ENCODE assay signal across 8 cellular contexts in genomic region chr7:154953006-154953684, GRCh38. TPM values are rescaled to one million over a fixed set of nuclear protein-coding genes. Genes with fewer than 3 reads are reported as not detected.
DNase-seq lines count a peak whose midpoint lies in the region; ATAC-seq and TF ChIP-seq lines count a peak whose summit lies in the region.

No MANE protein-coding gene starts in this region.

- H2AFZ ChIP-seq in PC-3 (ENCODE audit: low read length), result no peak overlapping the region

- H3F3A ChIP-seq in PC-3 (ENCODE audit: low read length, unreplicated experiment), result no peaks in the 10 kb centered on the region

- no peak for DNase-seq in AG04450 (ENCODE audit: low read depth, low spot score)
- peak; percentile 20 for DNase-seq in GM19238 (ENCODE audit: insufficient read length, low spot score)
- peak; percentile 53 for DNase-seq in PC-3
- peak; percentile 90 for DNase-seq in activated effector memory CD4-positive, alpha-beta T cell treated with anti-CD3 and anti-CD28 coated beads, Interleukin-2, amount 50 U/mL, for 16 hours
- DNase-seq in left ventricle myocardium superior, result peak; percentile 66
- DNase-seq in stimulated activated CD4-positive, alpha-beta T cell treated with anti-CD3 and anti-CD28 coated beads, Interleukin-15, amount 100 ng/mL, for 1 hour (ENCODE audit: low read depth in 1 of 2, low spot score in 1 of 2), result peak; percentile 36 to 60

- H3K4me2 ChIP-seq in PC-3 (ENCODE audit: low read length), result no peak overlapping the region

- H3K27me3 ChIP-seq in AG04450 (ENCODE audit: control insufficient read depth, insufficient read depth, low read length) (no peaks in the 10 kb centered on the region), PC-3 (ENCODE audit: low read length) (no peaks in the 10 kb centered on the region)

- ATAC-seq in PC-3, result peak; percentile 49
- ATAC-seq in left ventricle myocardium superior, result no peak
- no peak for ATAC-seq in HG03469 (IDR thresholded peaks at IDR 0.05; ENCODE audit: unreplicated experiment)
- no peak for ATAC-seq in HG02588 (IDR thresholded peaks at IDR 0.05; ENCODE audit: unreplicated experiment)

- H3K27ac ChIP-seq in AG04450 (ENCODE audit: low read depth, low read length) (no peak overlapping the region), PC-3 (ENCODE audit: low read length) (no peak overlapping the region)

- intact Hi-C loops in PC-3 (cut with micrococcal nuclease) (loop anchor here (1.0 kb wide), 1 partner anchor 25 kb away; no protein-coding TSS in a partner anchor), left ventricle myocardium superior (cut with micrococcal nuclease) (no loop called here)

- no TSS peak for BruUV-seq in PC-3 (replicated peaks; lab: Mats Ljungman, UMichigan)

- no peaks in the 10 kb centered on the region for H3K9me2 ChIP-seq in PC-3 (replicated peaks; ENCODE audit: low read length)

- no peak overlapping the region for H3K4me3 ChIP-seq in AG04450 (ENCODE audit: low read depth, low read length)
- H3K4me3 ChIP-seq in PC-3 (ENCODE audit: low read length), result no peak overlapping the region

- no peaks in the 10 kb centered on the region for H3K79me2 ChIP-seq in PC-3 (ENCODE audit: low read length)

- H4K20me1 ChIP-seq in PC-3 (ENCODE audit: low read length), result no peaks in the 10 kb centered on the region

- no peaks in the 10 kb centered on the region for H3K9me3 ChIP-seq in AG04450 (ENCODE audit: control insufficient read depth, insufficient read depth, low read length)
- H3K9me3 ChIP-seq in PC-3 (ENCODE audit: low read length), result no peaks in the 10 kb centered on the region

- peaks cover 19% of the 10 kb centered on the region for H3K36me3 ChIP-seq in PC-3 (ENCODE audit: low read depth, low read length)

- CTCF ChIA-PET in AG04450 (lab: Charles Lee) (interaction anchor here (0.7 to 6.3 kb wide), 11 partner anchors 10 to 392 kb away, joined by 3 to 79 read pairs (median 4); no protein-coding TSS in a partner anchor), PC-3 (lab: Charles Lee) (interaction anchor here (0.6 to 1.2 kb wide), 4 partner anchors 25 to 579 kb away, joined by 3 to 9 read pairs (median 4); no protein-coding TSS in a partner anchor)

- POLR2A ChIA-PET in AG04450 (lab: Yijun Ruan, JAX), result no interaction called here
- POLR2A ChIA-PET in PC-3 (lab: Charles Lee; ENCODE audit: unreplicated experiment), result no interaction called here

- H3K4me1 ChIP-seq in PC-3 (ENCODE audit: insufficient read depth, low read length), result no peaks in the 10 kb centered on the region

- TF ChIP-seq CTCF in AG04450 (IDR thresholded peaks at IDR 0.05; ENCODE audit: low read depth, low read length) (peak; percentile 68), PC-3 (conservative IDR thresholded peaks at IDR 0.05; ENCODE audit: low read depth, low read length) (peak; percentile 79)

- no peak overlapping the region for H3K9ac ChIP-seq in PC-3 (ENCODE audit: low read length)

RNA-seq across cellular contexts. Expression of gene PAXIP1, which starts 49.8 kb away (rescaled TPM):
- polyA plus RNA-seq in AG04450 (2011; rRNA removed), result 6.2 and 6.3 TPM in 2 replicates
- 4.5 and 5.3 TPM in 2 replicates for polyA minus RNA-seq in AG04450 (2011; rRNA and poly(A)+ RNA removed)
- total RNA-seq in PC-3 (2014; rRNA removed) (8.1 and 15.3 TPM in 2 replicates), left ventricle myocardium superior (7.1 TPM)
